In the genomic region with DNA sequence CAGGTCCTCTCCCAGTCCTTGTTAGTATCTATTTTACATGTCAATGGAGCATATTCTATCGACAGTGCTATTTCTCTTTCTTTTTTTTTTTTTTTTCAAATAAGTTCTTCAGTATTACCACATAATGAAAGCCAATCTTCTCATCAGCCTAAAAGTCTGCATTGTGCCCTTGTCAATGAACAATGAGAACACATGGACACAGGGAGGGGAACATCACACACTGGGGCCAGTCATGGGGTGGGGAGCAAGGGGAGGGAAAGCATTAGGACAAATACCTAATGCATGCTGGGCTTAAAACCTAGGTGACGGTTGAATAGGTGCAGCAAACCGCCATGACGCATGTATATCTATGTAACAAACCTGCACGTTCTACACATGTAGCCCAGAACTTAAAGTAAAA, we compare ENCODE assay signal across 30 cellular contexts. TPM values are rescaled to one million over a fixed set of nuclear protein-coding genes. Genes with fewer than 3 reads are reported as not detected.
"Had no signal": no experiment of that assay in that cellular context is flagged by ENCODE, and none has a peak within 500 bp of the region (broad histone marks: within the 10 kb centered on the region; RNA-seq: fewer than 3 reads in every experiment).

No MANE protein-coding gene starts in this region.

- H3K27me3 Mint-ChIP-seq: activated CD4-positive, alpha-beta T cell treated with anti-CD3 and anti-CD28 coated beads, Interleukin-2, amount 10 ng/mL, durations not matched to agents 7 days and 5 days; activated naive CD4-positive, alpha-beta T cell treated with anti-CD3 and anti-CD28 coated beads, Interleukin-2, amount 10 ng/mL, durations not matched to agents 7 days and 5 days; activated naive CD8-positive, alpha-beta T cell treated with anti-CD3 and anti-CD28 coated beads, Interleukin-2, amount 10 ng/mL, durations not matched to agents 7 days and 5 days had no signal

- H3K9me3 Mint-ChIP-seq: brain, WTC11 had no signal

- H3K36me3 Mint-ChIP-seq: activated naive CD4-positive, alpha-beta T cell treated with anti-CD3 and anti-CD28 coated beads, Interleukin-2, amount 50 U/mL, for 72 hours; brain; WTC11 had no signal

- DNase-seq: activated CD4-positive, alpha-beta memory T cell treated with anti-CD3 and anti-CD28 coated beads, Interleukin-2, amount 10 ng/mL, durations not matched to agents 7 days and 5 days; activated CD4-positive, alpha-beta T cell treated with anti-CD3 and anti-CD28 coated beads for 1 hour; activated CD4-positive, alpha-beta T cell treated with anti-CD3 and anti-CD28 coated beads for 4 hours; activated CD4-positive, alpha-beta T cell treated with anti-CD3 and anti-CD28 coated beads, Interleukin-2, amount 10 ng/mL, durations not matched to agents 7 days and 5 days; activated CD4-positive, alpha-beta T cell treated with anti-CD3 and anti-CD28 coated beads, Interleukin-2, amount 50 U/mL, for 4 hours; activated effector memory CD4-positive, alpha-beta T cell treated with anti-CD3 and anti-CD28 coated beads, Interleukin-2, amount 50 U/mL, for 16 hours; activated naive CD4-positive, alpha-beta T cell treated with anti-CD3 and anti-CD28 coated beads, Interleukin-2, amount 10 ng/mL, durations not matched to agents 7 days and 5 days; activated naive CD8-positive, alpha-beta T cell treated with anti-CD3 and anti-CD28 coated beads, Interleukin-2, amount 10 ng/mL, durations not matched to agents 7 days and 5 days; activated T-cell treated with anti-CD3 and anti-CD28 coated beads, Interleukin-2, amount 50 U/mL, for 1 hour; activated T-cell treated with anti-CD3 and anti-CD28 coated beads, Interleukin-2, amount 50 U/mL, for 48 hours; central memory CD4-positive, alpha-beta T cell; cerebellar nuclear complex; colonic mucosa; effector CD8-positive, alpha-beta T cell; esophagus squamous epithelium; foreskin melanocyte; T-helper 2 cell had no signal

- ATAC-seq: activated naive CD4-positive, alpha-beta T cell treated with anti-CD3 and anti-CD28 coated beads, Interleukin-2, amount 50 U/mL, for 72 hours; gastroesophageal sphincter; WTC11 had no signal

- H3K27ac Mint-ChIP-seq: activated CD4-positive, alpha-beta memory T cell treated with anti-CD3 and anti-CD28 coated beads, Interleukin-2, amount 10 ng/mL, durations not matched to agents 7 days and 5 days; activated CD4-positive, alpha-beta T cell treated with anti-CD3 and anti-CD28 coated beads, Interleukin-2, amount 10 ng/mL, durations not matched to agents 7 days and 5 days; activated naive CD4-positive, alpha-beta T cell treated with anti-CD3 and anti-CD28 coated beads, Interleukin-2, amount 10 ng/mL, durations not matched to agents 7 days and 5 days; activated naive CD4-positive, alpha-beta T cell treated with anti-CD3 and anti-CD28 coated beads, Interleukin-2, amount 50 U/mL, for 72 hours; activated naive CD8-positive, alpha-beta T cell treated with anti-CD3 and anti-CD28 coated beads, Interleukin-2, amount 10 ng/mL, durations not matched to agents 7 days and 5 days; activated T-helper 1 cell treated with anti-CD3 and anti-CD28 coated beads, Interleukin-12 subunit alpha, Interleukin-12 subunit beta, Interleukin-2, Interleukin-4 antibody, amounts not matched to agents 30 ng/mL and 10 ng/mL and 1 ng/mL, durations not matched to agents 14 hours and 24 hours and 36 hours; activated T-helper 2 cell treated with anti-CD3 and anti-CD28 coated beads, Interferon-gamma antibody, Interleukin-2, Interleukin-4, amounts not matched to agents 10 μg/mL and 5 μg/mL and 100 μg/mL, durations not matched to agents 14 hours and 24 hours and 36 hours; brain; WTC11 had no signal

- H3K4me3 Mint-ChIP-seq: activated CD4-positive, alpha-beta memory T cell treated with anti-CD3 and anti-CD28 coated beads, Interleukin-2, amount 10 ng/mL, durations not matched to agents 7 days and 5 days; activated CD4-positive, alpha-beta T cell treated with anti-CD3 and anti-CD28 coated beads, Interleukin-2, amount 10 ng/mL, durations not matched to agents 7 days and 5 days; activated naive CD4-positive, alpha-beta T cell treated with anti-CD3 and anti-CD28 coated beads, Interleukin-2, amount 10 ng/mL, durations not matched to agents 7 days and 5 days; activated naive CD8-positive, alpha-beta T cell treated with anti-CD3 and anti-CD28 coated beads, Interleukin-2, amount 10 ng/mL, durations not matched to agents 7 days and 5 days; activated T-helper 1 cell treated with anti-CD3 and anti-CD28 coated beads, Interleukin-12 subunit alpha, Interleukin-12 subunit beta, Interleukin-2, Interleukin-4 antibody, amounts not matched to agents 30 ng/mL and 10 ng/mL and 1 ng/mL, durations not matched to agents 14 hours and 24 hours and 36 hours; brain; WTC11 had no signal

- H3K4me1 Mint-ChIP-seq: WTC11 had no signal

RNA-seq across cellular contexts. Expression of gene TEX48, which starts 47.7 kb away (rescaled TPM):
- total RNA-seq: activated naive CD4-positive, alpha-beta T cell treated with anti-CD3 and anti-CD28 coated beads, Interleukin-2, amount 50 U/mL, for 72 hours; activated naive CD8-positive, alpha-beta T cell treated with anti-CD3 and anti-CD28 coated beads, Interleukin-2, amount 10 ng/mL, durations not matched to agents 7 days and 5 days; ascending aorta; breast epithelium; cardiac muscle cell; colonic mucosa; dermis microvascular lymphatic vessel endothelial cell; endothelial cell of umbilical vein; esophagus squamous epithelium; fibroblast of lung; fibroblast of villous mesenchyme; gastroesophageal sphincter; WTC11 had no signal
